Comparison of ENCODE assay signal across 9 cellular contexts in genomic region chr5:139746691-139747582, GRCh38. TPM values are rescaled to one million over a fixed set of nuclear protein-coding genes. Genes with fewer than 3 reads are reported as not detected.
DNase-seq lines count a peak whose midpoint lies in the region; ATAC-seq and TF ChIP-seq lines count a peak whose summit lies in the region.
"Had no signal": no experiment of that assay in that cellular context is flagged by ENCODE, and none has a peak within 500 bp of the region (broad histone marks: within the 10 kb centered on the region; RNA-seq: fewer than 3 reads in every experiment).

No MANE protein-coding gene starts in this region.

- H3K4me1 ChIP-seq in heart left ventricle (peaks cover 16 to 36% (median 32%) of the 10 kb centered on the region in 12 donors), sigmoid colon (peaks cover 0 to 36% (median 34%) of the 10 kb centered on the region in 4 donors)

- TF ChIP-seq CTCF in heart left ventricle (IDR thresholded peaks at IDR 0.05) (no peak), sigmoid colon (IDR thresholded peaks at IDR 0.05) (no peak)

- 1 to 3% (median 2%) methylated on average over 38 to 44 of the region's 44 CpGs for WGBS in heart left ventricle, 4 donors
- 1% methylated on average over 44 of the region's 44 CpGs for WGBS in sigmoid colon, 2 donors

- peaks cover 34% of the 10 kb centered on the region for H3K27me3 Mint-ChIP-seq in activated T-helper 2 cell treated with anti-CD3 and anti-CD28 coated beads, Interferon-gamma antibody, Interleukin-2, Interleukin-4, amounts not matched to agents 10 μg/mL and 5 μg/mL and 100 μg/mL, durations not matched to agents 14 hours and 24 hours and 36 hours (ENCODE audit: low read depth)

- H3K4me1 Mint-ChIP-seq in activated T-helper 2 cell treated with anti-CD3 and anti-CD28 coated beads, Interferon-gamma antibody, Interleukin-2, Interleukin-4, amounts not matched to agents 10 μg/mL and 5 μg/mL and 100 μg/mL, durations not matched to agents 14 hours and 24 hours and 36 hours (ENCODE audit: low read depth): peaks cover 19% of the 10 kb centered on the region

- TF ChIP-seq POLR2A in heart left ventricle (IDR thresholded peaks at IDR 0.05): no peak
- TF ChIP-seq POLR2A in sigmoid colon (IDR thresholded peaks at IDR 0.05): no peak

- H3K4me3 Mint-ChIP-seq in activated T-helper 2 cell treated with anti-CD3 and anti-CD28 coated beads, Interferon-gamma antibody, Interleukin-2, Interleukin-4, amounts not matched to agents 10 μg/mL and 5 μg/mL and 100 μg/mL, durations not matched to agents 14 hours and 24 hours and 36 hours (ENCODE audit: low read depth): peak overlapping the region; percentile 77

- TF ChIP-seq EP300 in sigmoid colon (IDR thresholded peaks at IDR 0.05): no peak

- H3K9me3 Mint-ChIP-seq in activated T-helper 2 cell treated with anti-CD3 and anti-CD28 coated beads, Interferon-gamma antibody, Interleukin-2, Interleukin-4, amounts not matched to agents 10 μg/mL and 5 μg/mL and 100 μg/mL, durations not matched to agents 14 hours and 24 hours and 36 hours: no peaks in the 10 kb centered on the region

- DNase-seq in Daoy (ENCODE audit: low read depth) (peak; percentile 91), NCI-H748 (lab: John Stamatoyannopoulos, UW; ENCODE audit: unreplicated experiment) (peak; percentile 62), heart left ventricle (peak in 1 of 5 donors; percentile 53), sigmoid colon (peak; percentile 70), A172 (ENCODE audit: low spot score) (no peak), foreskin melanocyte (no peak)
- DNase-seq in activated T-helper 2 cell treated with anti-CD3 and anti-CD28 coated beads, Interferon-gamma antibody, Interleukin-2, Interleukin-4, amounts not matched to agents 10 μg/mL and 5 μg/mL and 100 μg/mL, durations not matched to agents 14 hours and 24 hours and 36 hours (ENCODE audit: low spot score): no peak

- H3K27me3 ChIP-seq in heart left ventricle (peaks cover 0 to 43% (median 27%) of the 10 kb centered on the region in 9 donors), sigmoid colon (peaks cover 18 to 38% (median 19%) of the 10 kb centered on the region in 3 donors)

- ATAC-seq in GM21786 (IDR thresholded peaks at IDR 0.05; ENCODE audit: unreplicated experiment) (peak; percentile 44), heart left ventricle (peak in 3 of 4 donors; percentile 4 to 27 (median 22))

- intact Hi-C loops in activated T-helper 2 cell treated with anti-CD3 and anti-CD28 coated beads, Interferon-gamma antibody, Interleukin-2, Interleukin-4, amounts not matched to agents 10 μg/mL and 5 μg/mL and 100 μg/mL, durations not matched to agents 14 hours and 24 hours and 36 hours (cut with micrococcal nuclease): loop anchor here (1.0 to 2.0 kb wide), 3 partner anchors 18 to 110 kb away; no protein-coding TSS in a partner anchor
- intact Hi-C loops in heart left ventricle (cut with DNase I): loop anchor here in 1 of 10 donors (5.0 kb wide), 2 partner anchors 35 to 110 kb away; no protein-coding TSS in a partner anchor
- intact Hi-C loops in sigmoid colon (cut with DNase I): loop anchor here (5.0 kb wide), 1 partner anchor 35 kb away; no protein-coding TSS in a partner anchor

- peak overlapping the region in 4 of 12 donors; percentile 9 to 58 (median 30) for H3K27ac ChIP-seq in heart left ventricle
- H3K27ac ChIP-seq in sigmoid colon: peak overlapping the region in 3 of 4 donors; percentile 28 to 66 (median 61)
- H3K27ac ChIP-seq: VCaP had no signal

- H3K36me3 ChIP-seq in heart left ventricle: no peaks in the 10 kb centered on the region
- H3K36me3 ChIP-seq in sigmoid colon: no peaks in the 10 kb centered on the region

- no peaks in the 10 kb centered on the region for H3K9me3 ChIP-seq in heart left ventricle
- no peaks in the 10 kb centered on the region for H3K9me3 ChIP-seq in sigmoid colon

- H3K27ac Mint-ChIP-seq in activated T-helper 2 cell treated with anti-CD3 and anti-CD28 coated beads, Interferon-gamma antibody, Interleukin-2, Interleukin-4, amounts not matched to agents 10 μg/mL and 5 μg/mL and 100 μg/mL, durations not matched to agents 14 hours and 24 hours and 36 hours: peak overlapping the region; percentile 77

- H3K4me3 ChIP-seq in heart left ventricle (peak overlapping the region; percentile 23 to 58 (median 50)), sigmoid colon (peak overlapping the region; percentile 23 to 52 (median 44))

- no peaks in the 10 kb centered on the region for H3K36me3 Mint-ChIP-seq in activated T-helper 2 cell treated with anti-CD3 and anti-CD28 coated beads, Interferon-gamma antibody, Interleukin-2, Interleukin-4, amounts not matched to agents 10 μg/mL and 5 μg/mL and 100 μg/mL, durations not matched to agents 14 hours and 24 hours and 36 hours (ENCODE audit: low read depth)

RNA-seq across cellular contexts. Expression of gene PSD2, which starts 48.7 kb away (rescaled TPM):
- total RNA-seq in Daoy (2014; rRNA removed; shearing (Covaris generic)): 0.18 and 0.40 TPM in 2 replicates
- not detected in 2 replicates for total RNA-seq in activated T-helper 2 cell treated with anti-CD3 and anti-CD28 coated beads, Interferon-gamma antibody, Interleukin-2, Interleukin-4, amounts not matched to agents 10 μg/mL and 5 μg/mL and 100 μg/mL, durations not matched to agents 14 hours and 24 hours and 36 hours
- total RNA-seq in heart left ventricle (under 1 TPM in 2 of 9 donors, not detected in 7; 0.04 to 0.11 TPM), sigmoid colon (under 1 TPM in 2 of 4 donors, not detected in 2; under 0.01 to 0.28 TPM)
- polyA plus RNA-seq in heart left ventricle (under 1 TPM in 1 of 2 donors, not detected in 1; 0.04 TPM), sigmoid colon (under 1 TPM in 1 of 3 donors, not detected in 2; 0.10 TPM)
- total RNA-seq in A172 (2014; rRNA removed; shearing (Covaris generic)): 0.03 and 0.05 TPM in 2 replicates

Comparison
In these comparisons a context has a peak if more than half of its experiments do, and no peak if none do; other contexts are left out.
1. DNase-seq: peak in Daoy (single experiment), NCI-H748 (single experiment) and sigmoid colon (single experiment); none in activated T-helper 2 cell treated with anti-CD3 and anti-CD28 coated beads, Interferon-gamma antibody, Interleukin-2, Interleukin-4, amounts not matched to agents 10 μg/mL and 5 μg/mL and 100 μg/mL, durations not matched to agents 14 hours and 24 hours and 36 hours (single experiment), A172 (single experiment) and foreskin melanocyte (single experiment).